Comparison of ENCODE assay signal across 15 cellular contexts in genomic region chr20:63559485-63560332, GRCh38. TPM values are rescaled to one million over a fixed set of nuclear protein-coding genes. Genes with fewer than 3 reads are reported as not detected.
DNase-seq lines count a peak whose midpoint lies in the region; TF ChIP-seq lines count a peak whose summit lies in the region.
"Not testable (repeated sequence)": the region's sequence is repeated elsewhere in the genome, so short reads cannot be mapped to it uniquely, and the experiment has no call there.
"Had no signal": no experiment of that assay in that cellular context is flagged by ENCODE, and none has a peak within 500 bp of the region (broad histone marks: within the 10 kb centered on the region; RNA-seq: fewer than 3 reads in every experiment).

No MANE protein-coding gene starts in this region.

- TF ChIP-seq CTCF in endothelial cell (IDR thresholded peaks at IDR 0.05; ENCODE audit: unreplicated experiment) = not testable (repeated sequence)

- H3K4me3 Mint-ChIP-seq in CD4-positive, alpha-beta memory T cell; activated CD4-positive, alpha-beta memory T cell treated with anti-CD3 and anti-CD28 coated beads for 36 hours; activated naive CD4-positive, alpha-beta T cell treated with anti-CD3 and anti-CD28 coated beads, Interleukin-2, amount 10 ng/mL, durations not matched to agents 7 days and 5 days; endothelial cell (ENCODE audit: unreplicated experiment): not testable (repeated sequence)

- POLR2A ChIA-PET in CD4-positive, alpha-beta memory T cell (lab: Charles Lee; ENCODE audit: partially characterized antibody); activated CD4-positive, alpha-beta memory T cell treated with anti-CD3 and anti-CD28 coated beads for 36 hours (lab: Charles Lee): not testable (repeated sequence)

- intact Hi-C loops in CD4-positive, alpha-beta memory T cell (cut with micrococcal nuclease); activated CD4-positive, alpha-beta memory T cell treated with anti-CD3 and anti-CD28 coated beads for 36 hours (cut with micrococcal nuclease): not testable (repeated sequence)

- H3K36me3 ChIP-seq in CD4-positive, alpha-beta memory T cell (ENCODE audit: insufficient read depth, low read length) = peaks cover 15% of the 10 kb centered on the region
- H3K36me3 ChIP-seq in H7 (replicated peaks; ENCODE audit: control insufficient read depth, insufficient read depth, low read length) = not testable (repeated sequence)

- H3K9me3 Mint-ChIP-seq in CD4-positive, alpha-beta memory T cell; activated CD4-positive, alpha-beta memory T cell treated with anti-CD3 and anti-CD28 coated beads for 36 hours; activated naive CD4-positive, alpha-beta T cell treated with anti-CD3 and anti-CD28 coated beads, Interleukin-2, amount 10 ng/mL, durations not matched to agents 7 days and 5 days; endothelial cell (ENCODE audit: unreplicated experiment): not testable (repeated sequence)

- not testable (repeated sequence) for H3K9me3 ChIP-seq in CD4-positive, alpha-beta memory T cell (ENCODE audit: control insufficient read depth in 1 of 2, low read length in 2 of 2)

- not testable (repeated sequence) for H3K36me3 Mint-ChIP-seq in CD4-positive, alpha-beta memory T cell; activated CD4-positive, alpha-beta memory T cell treated with anti-CD3 and anti-CD28 coated beads for 36 hours; activated naive CD4-positive, alpha-beta T cell treated with anti-CD3 and anti-CD28 coated beads, Interleukin-2, amount 10 ng/mL, durations not matched to agents 7 days and 5 days; endothelial cell (ENCODE audit: low read depth, unreplicated experiment)

- not testable (repeated sequence) for H3K4me1 ChIP-seq in CD4-positive, alpha-beta memory T cell (ENCODE audit: insufficient read depth, low read length)

- CTCF ChIA-PET in CD4-positive, alpha-beta memory T cell (lab: Charles Lee; ENCODE audit: partially characterized antibody); activated CD4-positive, alpha-beta memory T cell treated with anti-CD3 and anti-CD28 coated beads for 36 hours (lab: Charles Lee); activated naive CD4-positive, alpha-beta T cell treated with anti-CD3 and anti-CD28 coated beads, Interleukin-2, amount 10 ng/mL, durations not matched to agents 7 days and 5 days (lab: Charles Lee): not testable (repeated sequence)

- H3K27ac ChIP-seq in CD4-positive, alpha-beta memory T cell (ENCODE audit: low read depth, low read length) = not testable (repeated sequence)

- H3K4me3 ChIP-seq in CD4-positive, alpha-beta memory T cell (ENCODE audit: low read length in 2 of 2); H7 (ENCODE audit: insufficient read depth, low read depth, low read length): not testable (repeated sequence)

- peak in 3 of 5 donors; percentile 41 to 87 (median 45) for DNase-seq in CD4-positive, alpha-beta memory T cell
- DNase-seq in H7 = peak; percentile 86
- DNase-seq in T-helper 9 cell = peak; percentile 23
- peak; percentile 82 for DNase-seq in activated CD4-positive, alpha-beta memory T cell treated with anti-CD3 and anti-CD28 coated beads for 36 hours
- peak; percentile 60 for DNase-seq in activated T-cell treated with anti-CD3 and anti-CD28 coated beads, Interleukin-2, amount 50 U/mL, for 1 hour
- peak; percentile 72 for DNase-seq in activated naive CD4-positive, alpha-beta T cell treated with anti-CD3 and anti-CD28 coated beads, Interleukin-2, amount 10 ng/mL, durations not matched to agents 7 days and 5 days
- DNase-seq in endothelial cell (ENCODE audit: low spot score) = peak; percentile 47
- peak; percentile 69 for DNase-seq in stimulated activated CD8-positive, alpha-beta memory T cell treated with anti-CD3 and anti-CD28 coated beads, Interleukin-4, amount 100 ng/mL, for 48 hours

- H3K27me3 ChIP-seq in CD4-positive, alpha-beta memory T cell (ENCODE audit: insufficient read depth, low read length); H7 (ENCODE audit: control insufficient read depth, insufficient read depth, low read length): not testable (repeated sequence)

- H3K27ac Mint-ChIP-seq in CD4-positive, alpha-beta memory T cell; activated CD4-positive, alpha-beta memory T cell treated with anti-CD3 and anti-CD28 coated beads for 36 hours; activated naive CD4-positive, alpha-beta T cell treated with anti-CD3 and anti-CD28 coated beads, Interleukin-2, amount 10 ng/mL, durations not matched to agents 7 days and 5 days; endothelial cell (ENCODE audit: unreplicated experiment): not testable (repeated sequence)

- H3K27me3 Mint-ChIP-seq in CD4-positive, alpha-beta memory T cell; activated CD4-positive, alpha-beta memory T cell treated with anti-CD3 and anti-CD28 coated beads for 36 hours; endothelial cell (ENCODE audit: unreplicated experiment): not testable (repeated sequence)
- peaks cover 31% of the 10 kb centered on the region for H3K27me3 Mint-ChIP-seq in activated naive CD4-positive, alpha-beta T cell treated with anti-CD3 and anti-CD28 coated beads, Interleukin-2, amount 10 ng/mL, durations not matched to agents 7 days and 5 days

- not testable (repeated sequence) for H3K4me1 Mint-ChIP-seq in CD4-positive, alpha-beta memory T cell; activated CD4-positive, alpha-beta memory T cell treated with anti-CD3 and anti-CD28 coated beads for 36 hours (ENCODE audit: low read depth); activated naive CD4-positive, alpha-beta T cell treated with anti-CD3 and anti-CD28 coated beads, Interleukin-2, amount 10 ng/mL, durations not matched to agents 7 days and 5 days; endothelial cell (ENCODE audit: unreplicated experiment)

RNA-seq across cellular contexts. Expression of gene FNDC11, which starts 5.8 kb away (rescaled TPM):
- total RNA-seq in CD4-positive, alpha-beta memory T cell = 1 to 10 TPM in 1 of 2 experiments, under 1 TPM in 1; 0.38 to 1.2 TPM
- polyA plus RNA-seq in CD4-positive, alpha-beta memory T cell = 1 to 10 TPM in 1 of 2 donors, under 1 TPM in 1; 0.41 to 1.5 TPM
- 6.4 and 8.0 TPM in 2 replicates for total RNA-seq in H7 (2014; rRNA removed; shearing (Covaris generic))
- total RNA-seq in activated CD4-positive, alpha-beta memory T cell treated with anti-CD3 and anti-CD28 coated beads for 36 hours = under 1 TPM; 0.55 to 0.61 TPM
- total RNA-seq in endothelial cell (ENCODE audit: unreplicated experiment) = 1.3 TPM
- total RNA-seq: Daoy had no signal
- polyA plus RNA-seq: CD14-positive monocyte had no signal

RNA-seq across cellular contexts. Expression of gene SRMS, which starts 12.2 kb away (rescaled TPM):
- not detected for total RNA-seq in CD4-positive, alpha-beta memory T cell
- polyA plus RNA-seq in CD4-positive, alpha-beta memory T cell = not detected
- 0.21 and 0.33 TPM in 2 replicates for total RNA-seq in H7 (2014; rRNA removed; shearing (Covaris generic))
- total RNA-seq in activated CD4-positive, alpha-beta memory T cell treated with anti-CD3 and anti-CD28 coated beads for 36 hours = not detected
- total RNA-seq in endothelial cell (ENCODE audit: unreplicated experiment) = not detected
- total RNA-seq: Daoy, G401, GM23248, IMR-90, Right ventricle myocardium superior, SJSA1 had no signal
- polyA plus RNA-seq: CD14-positive monocyte, GM23248, IMR-90 had no signal

RNA-seq across cellular contexts. Expression of gene HELZ2, which starts 14.3 kb away (rescaled TPM):
- total RNA-seq in CD4-positive, alpha-beta memory T cell = 10 to 100 TPM; 39.6 to 45.4 TPM
- polyA plus RNA-seq in CD4-positive, alpha-beta memory T cell = 1 to 10 TPM; 2.0 to 6.4 TPM
- 20.1 and 27.5 TPM in 2 replicates for total RNA-seq in H7 (2014; rRNA removed; shearing (Covaris generic))
- total RNA-seq in activated CD4-positive, alpha-beta memory T cell treated with anti-CD3 and anti-CD28 coated beads for 36 hours = 10 to 100 TPM; 28.5 to 32.2 TPM
- total RNA-seq in endothelial cell (ENCODE audit: unreplicated experiment) = 15.3 TPM

RNA-seq across cellular contexts. Expression of gene PTK6, which starts 22.5 kb away (rescaled TPM):
- total RNA-seq in CD4-positive, alpha-beta memory T cell = not detected
- under 1 TPM; 0.31 to 0.59 TPM for polyA plus RNA-seq in CD4-positive, alpha-beta memory T cell
- 0.14 and 0.30 TPM in 2 replicates for total RNA-seq in H7 (2014; rRNA removed; shearing (Covaris generic))
- under 1 TPM; 0.34 to 0.78 TPM for total RNA-seq in activated CD4-positive, alpha-beta memory T cell treated with anti-CD3 and anti-CD28 coated beads for 36 hours
- total RNA-seq in endothelial cell (ENCODE audit: unreplicated experiment) = not detected
- total RNA-seq: Daoy, GM23248, IMR-90, SJSA1 had no signal
- polyA plus RNA-seq: GM23248, IMR-90 had no signal

RNA-seq across cellular contexts. Expression of gene PPDPF, which starts 39.1 kb away (rescaled TPM):
- total RNA-seq in CD4-positive, alpha-beta memory T cell = 100 to 1,000 TPM; 208 to 229 TPM
- polyA plus RNA-seq in CD4-positive, alpha-beta memory T cell = 100 to 1,000 TPM in 1 of 2 donors, 10 to 100 TPM in 1; 29.4 to 152 TPM
- 79.7 and 94.2 TPM in 2 replicates for total RNA-seq in H7 (2014; rRNA removed; shearing (Covaris generic))
- 100 to 1,000 TPM; 191 to 201 TPM for total RNA-seq in activated CD4-positive, alpha-beta memory T cell treated with anti-CD3 and anti-CD28 coated beads for 36 hours
- 151 TPM for total RNA-seq in endothelial cell (ENCODE audit: unreplicated experiment)

Comparison
In these comparisons a context has a peak if more than half of its experiments do, and no peak if none do; other contexts are left out.
1. DNase-seq: peak in every context shown above with its lines; median percentile 86 in H7; 82 in activated CD4-positive, alpha-beta memory T cell treated with anti-CD3 and anti-CD28 coated beads for 36 hours; 72 in activated naive CD4-positive, alpha-beta T cell treated with anti-CD3 and anti-CD28 coated beads, Interleukin-2, amount 10 ng/mL, durations not matched to agents 7 days and 5 days; 69 in stimulated activated CD8-positive, alpha-beta memory T cell treated with anti-CD3 and anti-CD28 coated beads, Interleukin-4, amount 100 ng/mL, for 48 hours; 60 in activated T-cell treated with anti-CD3 and anti-CD28 coated beads, Interleukin-2, amount 50 U/mL, for 1 hour; 47 in endothelial cell; 45 in CD4-positive, alpha-beta memory T cell; 23 in T-helper 9 cell.